Comparison of ENCODE assay signal across 8 cellular contexts in genomic region chr20:63101781-63102719, GRCh38.
DNase-seq lines count a peak whose midpoint lies in the region; ATAC-seq, FAIRE-seq and TF ChIP-seq lines count a peak whose summit lies in the region.

No MANE protein-coding gene starts in this region.

- TF ChIP-seq POLR2A in H54 (IDR thresholded peaks at IDR 0.05; ENCODE audit: low read depth, low read length) (peak; percentile 21; the same call in 1 of the 2 replicates), sigmoid colon (IDR thresholded peaks at IDR 0.05) (no peak)

- H3K9me3 ChIP-seq in sigmoid colon = no peaks in the 10 kb centered on the region

- peaks cover 0 to 28% (median 19%) of the 10 kb centered on the region in 4 donors for H3K4me1 ChIP-seq in sigmoid colon

- peak overlapping the region in 1 of 7 donors; percentile 41 for H3K27ac Mint-ChIP-seq in CD14-positive monocyte

- H3K27ac ChIP-seq in sigmoid colon = peak overlapping the region; percentile 56 to 76 (median 58)

- H3K36me3 ChIP-seq in sigmoid colon = no peaks in the 10 kb centered on the region

- no peak for TF ChIP-seq EP300 in sigmoid colon (IDR thresholded peaks at IDR 0.05)

- H3K27me3 Mint-ChIP-seq in CD14-positive monocyte (ENCODE audit: low read depth in 3 of 3) = peaks cover 12 to 32% (median 27%) of the 10 kb centered on the region in 3 donors

- peak overlapping the region; percentile 83 to 93 for H3K4me3 Mint-ChIP-seq in CD14-positive monocyte

- peaks cover 0 to 40% (median 17%) of the 10 kb centered on the region in 3 donors for H3K27me3 ChIP-seq in sigmoid colon

- peaks cover 7% of the 10 kb centered on the region for H3K4me1 Mint-ChIP-seq in CD14-positive monocyte

- intact Hi-C loops in CD14-positive monocyte (cut with micrococcal nuclease) (no loop called here), sigmoid colon (cut with DNase I) (loop anchor here (5.0 kb wide), 1 partner anchor 980 kb away; the partner anchor contains the start of genes LKAAEAR1 and OPRL1)

- H3K36me3 Mint-ChIP-seq in CD14-positive monocyte = no peaks in the 10 kb centered on the region

- peak overlapping the region; percentile 29 to 66 (median 57) for H3K4me3 ChIP-seq in sigmoid colon

- DNase-seq in CD14-positive monocyte (ENCODE audit: low spot score) = peak; percentile 40
- peak; percentile 42 for DNase-seq in H54 (ENCODE audit: insufficient read length, low spot score)
- DNase-seq in SW 1271 (lab: John Stamatoyannopoulos, UW) = peak; percentile 38 to 74
- DNase-seq in amniotic epithelial cell (ENCODE audit: low read depth) = peak; percentile 42
- peak; percentile 30 for DNase-seq in iPS DF 19.7 (ENCODE audit: low read depth, low spot score)
- DNase-seq in sigmoid colon = peak; percentile 70
- DNase-seq in pons (ENCODE audit: low spot score) = no peak

- no peak for FAIRE-seq in H54 (lab: Jason Lieb, UNC)

- H3K9me3 Mint-ChIP-seq in CD14-positive monocyte = peaks cover 4 to 22% (median 11%) of the 10 kb centered on the region in 7 donors

- ATAC-seq in GM19463 (IDR thresholded peaks at IDR 0.05; ENCODE audit: unreplicated experiment) = no peak

- 1% methylated on average over 100 of the region's 100 CpGs for WGBS in sigmoid colon, 2 donors

- TF ChIP-seq CTCF in CD14-positive monocyte (IDR thresholded peaks at IDR 0.05) (no peak), sigmoid colon (IDR thresholded peaks at IDR 0.05) (no peak)
